In the genomic region with DNA sequence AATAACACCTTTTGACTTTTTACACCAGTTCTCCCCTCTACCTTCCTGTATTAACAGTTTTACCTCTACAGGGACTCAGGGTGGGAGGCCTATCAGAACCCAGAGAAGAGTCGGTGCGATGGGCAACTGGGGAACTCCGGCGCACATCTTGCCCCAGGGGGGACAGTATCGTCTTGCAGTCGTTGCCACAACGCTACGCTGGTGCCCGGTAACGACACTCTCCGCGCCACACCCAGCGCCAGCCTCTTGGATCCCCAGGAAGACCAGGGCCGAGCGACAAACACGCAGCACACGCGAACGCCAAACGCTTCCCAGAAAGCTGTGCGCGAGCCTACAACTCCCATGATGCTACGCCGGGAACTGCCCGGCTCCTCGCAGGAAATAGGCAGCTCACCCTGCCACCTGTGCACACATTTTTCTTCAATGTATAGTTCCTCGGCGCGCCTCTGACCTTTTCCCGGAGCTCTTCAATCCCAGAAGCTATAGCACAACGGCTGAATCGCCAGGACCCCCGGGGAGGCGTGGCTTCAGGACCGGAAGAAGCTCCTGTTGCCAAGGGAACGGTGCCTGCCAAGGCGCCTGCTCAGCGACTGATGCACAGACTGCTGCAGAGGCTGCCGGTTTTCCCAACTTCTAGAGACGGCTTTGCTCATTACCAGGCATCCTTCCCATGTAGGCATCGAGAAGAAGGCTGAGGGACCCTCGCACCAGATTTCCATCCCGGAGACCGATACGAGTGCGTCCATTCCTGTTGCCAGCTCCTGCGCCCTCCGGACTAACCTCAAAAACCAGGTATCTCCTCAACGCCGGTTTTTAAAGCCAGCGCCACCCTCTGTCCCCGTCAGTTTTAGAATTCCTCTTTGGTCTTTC, we compare ENCODE assay signal across 8 cellular contexts. TPM values are rescaled to one million over a fixed set of nuclear protein-coding genes. Genes with fewer than 3 reads are reported as not detected.
DNase-seq lines count a peak whose midpoint lies in the region; ATAC-seq, FAIRE-seq and TF ChIP-seq lines count a peak whose summit lies in the region.

A gene with protein sequence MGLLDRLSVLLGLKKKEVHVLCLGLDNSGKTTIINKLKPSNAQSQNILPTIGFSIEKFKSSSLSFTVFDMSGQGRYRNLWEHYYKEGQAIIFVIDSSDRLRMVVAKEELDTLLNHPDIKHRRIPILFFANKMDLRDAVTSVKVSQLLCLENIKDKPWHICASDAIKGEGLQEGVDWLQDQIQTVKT (plus strand): TSS at position 573 of the 870 bp plus-strand sequence. CDS start 3,350 bp downstream, outside the sequence.

- peak within 1 kb of the TSS; percentile 96 to 99 for H3K4me3 ChIP-seq in kidney (ENCODE audit: low read length in 2 of 2)

- H3K4me1 ChIP-seq in kidney (ENCODE audit: control insufficient read depth in 1 of 2, insufficient read depth in 1 of 2, low read depth in 1 of 2, low read length in 2 of 2) = peaks cover 0 to 2% of the 10 kb centered on the region in 2 donors

- no peaks in the 10 kb centered on the region for H3K36me3 ChIP-seq in kidney (ENCODE audit: control insufficient read depth in 1 of 2, insufficient read depth in 2 of 2, low read length in 2 of 2)

- peak within 1 kb of the TSS; percentile 59 to 78 for H3K27ac ChIP-seq in kidney (ENCODE audit: low read depth in 2 of 2, low read length in 2 of 2)

- no peak for FAIRE-seq in kidney (lab: Jason Lieb, UNC)

- TF ChIP-seq CTCF in kidney (IDR thresholded peaks at IDR 0.05; ENCODE audit: borderline replicate concordance, extremely low read depth, insufficient read depth) = no peak

- no peaks in the 10 kb centered on the region for H3K9me3 ChIP-seq in kidney (ENCODE audit: control insufficient read depth in 1 of 2, low read length in 2 of 2)

- ATAC-seq in GM19035 (IDR thresholded peaks at IDR 0.05; ENCODE audit: unreplicated experiment) (peak; percentile 98), HG03342 (IDR thresholded peaks at IDR 0.05; ENCODE audit: unreplicated experiment) (peak; percentile 94)

- peak within 1 kb of the TSS; percentile 72 to 81 for H3K9ac ChIP-seq in kidney (ENCODE audit: low read length in 2 of 2)

- DNase-seq in AML-193 (lab: John Stamatoyannopoulos, UW) = peak; percentile 38 to 49
- peak; percentile 89 for DNase-seq in NCI-H345 (lab: John Stamatoyannopoulos, UW)
- DNase-seq in activated CD4-positive, CD25-positive, alpha-beta regulatory T cell treated with anti-CD3 and anti-CD28 coated beads, Interleukin-2, amount 50 U/mL, for 72 hours = peak; percentile 67
- peak; percentile 28 to 64 for DNase-seq in cerebellar nuclear complex (lab: John Stamatoyannopoulos, UW)
- DNase-seq in kidney = peak; percentile 94
- DNase-seq in stimulated activated CD4-positive, alpha-beta T cell treated with anti-CD3 and anti-CD28 coated beads, Interleukin-15, amount 100 ng/mL, for 1 hour (ENCODE audit: low read depth in 1 of 2, low spot score in 1 of 2) = peak; percentile 34 to 45

- intact Hi-C loops in kidney (cut with DNase I) = no loop called here

RNA-seq across cellular contexts. Expression of the gene that starts here (rescaled TPM):
- 10.7 TPM for total RNA-seq in kidney
- 7.8 TPM for polyA plus RNA-seq in kidney (ENCODE audit: insufficient read depth, low read depth, low replicate concordance)

Comparison
In these comparisons a context has a peak if more than half of its experiments do, and no peak if none do; other contexts are left out.
1. Peak in every context shown above with its lines: DNase-seq, ATAC-seq, H3K4me3 ChIP-seq and H3K27ac ChIP-seq.
2. DNase-seq: peak in every context shown above with its lines; median percentile 94 in kidney; 89 in NCI-H345; 67 in activated CD4-positive, CD25-positive, alpha-beta regulatory T cell treated with anti-CD3 and anti-CD28 coated beads, Interleukin-2, amount 50 U/mL, for 72 hours; 46 in cerebellar nuclear complex; 44 in AML-193; 40 in stimulated activated CD4-positive, alpha-beta T cell treated with anti-CD3 and anti-CD28 coated beads, Interleukin-15, amount 100 ng/mL, for 1 hour.